ENCODE assay signal across 2 cellular contexts in the genomic region with DNA sequence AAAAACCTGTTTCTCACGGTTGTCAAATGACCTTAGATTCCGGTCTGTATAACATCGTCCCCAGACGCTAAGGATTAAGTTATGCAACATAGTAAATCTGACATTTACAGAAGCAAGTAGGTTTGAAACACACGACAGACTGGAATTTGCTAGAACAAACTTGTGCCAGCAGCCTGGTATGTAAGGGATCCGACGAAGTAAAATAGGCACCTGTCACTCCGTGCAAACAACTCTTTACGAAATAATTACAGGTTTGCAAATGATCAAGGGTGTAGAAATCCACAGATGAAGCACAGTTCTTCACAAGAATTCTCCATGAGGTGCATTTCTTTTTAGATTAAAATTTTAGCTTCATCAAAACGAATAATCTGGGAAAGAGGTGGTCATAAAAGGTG.
TF ChIP-seq lines count a peak whose summit lies in the region.

No MANE protein-coding gene starts in this region.

TF ChIP-seq in HEK293T, 16 proteins besides CTCF, POLR2A, EP300 and RAD21 (continued from another document):
- TF ChIP-seq, protein P1, sequence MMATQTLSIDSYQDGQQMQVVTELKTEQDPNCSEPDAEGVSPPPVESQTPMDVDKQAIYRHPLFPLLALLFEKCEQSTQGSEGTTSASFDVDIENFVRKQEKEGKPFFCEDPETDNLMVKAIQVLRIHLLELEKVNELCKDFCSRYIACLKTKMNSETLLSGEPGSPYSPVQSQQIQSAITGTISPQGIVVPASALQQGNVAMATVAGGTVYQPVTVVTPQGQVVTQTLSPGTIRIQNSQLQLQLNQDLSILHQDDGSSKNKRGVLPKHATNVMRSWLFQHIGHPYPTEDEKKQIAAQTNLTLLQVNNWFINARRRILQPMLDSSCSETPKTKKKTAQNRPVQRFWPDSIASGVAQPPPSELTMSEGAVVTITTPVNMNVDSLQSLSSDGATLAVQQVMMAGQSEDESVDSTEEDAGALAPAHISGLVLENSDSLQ (IDR thresholded peaks at IDR 0.05) = peak; percentile 40; the same call in 1 of the 2 replicates
- TF ChIP-seq ARNT (IDR thresholded peaks at IDR 0.05) = no peak
- no peak for TF ChIP-seq SP1 (IDR thresholded peaks at IDR 0.05)

TF ChIP-seq in HepG2, 621 proteins besides CTCF, POLR2A, EP300 and RAD21 (continued from another document and continues in another):
- TF ChIP-seq, protein P2, sequence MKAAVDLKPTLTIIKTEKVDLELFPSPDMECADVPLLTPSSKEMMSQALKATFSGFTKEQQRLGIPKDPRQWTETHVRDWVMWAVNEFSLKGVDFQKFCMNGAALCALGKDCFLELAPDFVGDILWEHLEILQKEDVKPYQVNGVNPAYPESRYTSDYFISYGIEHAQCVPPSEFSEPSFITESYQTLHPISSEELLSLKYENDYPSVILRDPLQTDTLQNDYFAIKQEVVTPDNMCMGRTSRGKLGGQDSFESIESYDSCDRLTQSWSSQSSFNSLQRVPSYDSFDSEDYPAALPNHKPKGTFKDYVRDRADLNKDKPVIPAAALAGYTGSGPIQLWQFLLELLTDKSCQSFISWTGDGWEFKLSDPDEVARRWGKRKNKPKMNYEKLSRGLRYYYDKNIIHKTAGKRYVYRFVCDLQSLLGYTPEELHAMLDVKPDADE (CRISPR knock-in tag; IDR thresholded peaks at IDR 0.05) = no peak
- no peak for TF ChIP-seq ETV5 (CRISPR knock-in tag; IDR thresholded peaks at IDR 0.05; ENCODE audit: borderline replicate concordance)
- TF ChIP-seq, protein P3, sequence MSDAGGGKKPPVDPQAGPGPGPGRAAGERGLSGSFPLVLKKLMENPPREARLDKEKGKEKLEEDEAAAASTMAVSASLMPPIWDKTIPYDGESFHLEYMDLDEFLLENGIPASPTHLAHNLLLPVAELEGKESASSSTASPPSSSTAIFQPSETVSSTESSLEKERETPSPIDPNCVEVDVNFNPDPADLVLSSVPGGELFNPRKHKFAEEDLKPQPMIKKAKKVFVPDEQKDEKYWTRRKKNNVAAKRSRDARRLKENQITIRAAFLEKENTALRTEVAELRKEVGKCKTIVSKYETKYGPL (CRISPR knock-in tag; IDR thresholded peaks at IDR 0.05) = peak; percentile 91
- TF ChIP-seq NONO (IDR thresholded peaks at IDR 0.05) = no peak
- no peak for TF ChIP-seq NONO (CRISPR knock-in tag; conservative IDR thresholded peaks at IDR 0.05)
- TF ChIP-seq KLF13 (CRISPR knock-in tag; IDR thresholded peaks at IDR 0.05) = no peak
- 0 out of 2 replicates have a peak, but pooled peaks have one; percentile 45 for TF ChIP-seq ELF4 (CRISPR knock-in tag; IDR thresholded peaks at IDR 0.05; ENCODE audit: borderline replicate concordance)
- TF ChIP-seq SP140L (CRISPR knock-in tag; IDR thresholded peaks at IDR 0.05; ENCODE audit: borderline replicate concordance) = no peak
- no peak for TF ChIP-seq SCMH1 (CRISPR knock-in tag; IDR thresholded peaks at IDR 0.05; ENCODE audit: borderline replicate concordance)
- 0 out of 2 replicates have a peak, but pooled peaks have one; percentile 16 for TF ChIP-seq DNMT3B (CRISPR knock-in tag; conservative IDR thresholded peaks at IDR 0.05)
- TF ChIP-seq, protein P4, sequence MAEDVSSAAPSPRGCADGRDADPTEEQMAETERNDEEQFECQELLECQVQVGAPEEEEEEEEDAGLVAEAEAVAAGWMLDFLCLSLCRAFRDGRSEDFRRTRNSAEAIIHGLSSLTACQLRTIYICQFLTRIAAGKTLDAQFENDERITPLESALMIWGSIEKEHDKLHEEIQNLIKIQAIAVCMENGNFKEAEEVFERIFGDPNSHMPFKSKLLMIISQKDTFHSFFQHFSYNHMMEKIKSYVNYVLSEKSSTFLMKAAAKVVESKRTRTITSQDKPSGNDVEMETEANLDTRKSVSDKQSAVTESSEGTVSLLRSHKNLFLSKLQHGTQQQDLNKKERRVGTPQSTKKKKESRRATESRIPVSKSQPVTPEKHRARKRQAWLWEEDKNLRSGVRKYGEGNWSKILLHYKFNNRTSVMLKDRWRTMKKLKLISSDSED (CRISPR knock-in tag; IDR thresholded peaks at IDR 0.05) = no peak
- no peak for TF ChIP-seq TEAD3 (CRISPR knock-in tag; optimal IDR thresholded peaks at IDR 0.05; ENCODE audit: borderline replicate concordance)
- 0 out of 2 replicates have a peak, but pooled peaks have one; percentile 4 for TF ChIP-seq TMF1 (CRISPR knock-in tag; IDR thresholded peaks at IDR 0.05; ENCODE audit: low read depth)
- peak; percentile 9; the same call in 1 of the 2 replicates for TF ChIP-seq SAP130 (CRISPR knock-in tag; IDR thresholded peaks at IDR 0.05; ENCODE audit: low read depth)
- TF ChIP-seq TCF7L2 (IDR thresholded peaks at IDR 0.05; ENCODE audit: low read depth, low read length) = no peak
- TF ChIP-seq, protein P5, sequence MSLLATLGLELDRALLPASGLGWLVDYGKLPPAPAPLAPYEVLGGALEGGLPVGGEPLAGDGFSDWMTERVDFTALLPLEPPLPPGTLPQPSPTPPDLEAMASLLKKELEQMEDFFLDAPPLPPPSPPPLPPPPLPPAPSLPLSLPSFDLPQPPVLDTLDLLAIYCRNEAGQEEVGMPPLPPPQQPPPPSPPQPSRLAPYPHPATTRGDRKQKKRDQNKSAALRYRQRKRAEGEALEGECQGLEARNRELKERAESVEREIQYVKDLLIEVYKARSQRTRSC (CRISPR knock-in tag; IDR thresholded peaks at IDR 0.05; ENCODE audit: low read depth) = no peak
- TF ChIP-seq, protein P6, sequence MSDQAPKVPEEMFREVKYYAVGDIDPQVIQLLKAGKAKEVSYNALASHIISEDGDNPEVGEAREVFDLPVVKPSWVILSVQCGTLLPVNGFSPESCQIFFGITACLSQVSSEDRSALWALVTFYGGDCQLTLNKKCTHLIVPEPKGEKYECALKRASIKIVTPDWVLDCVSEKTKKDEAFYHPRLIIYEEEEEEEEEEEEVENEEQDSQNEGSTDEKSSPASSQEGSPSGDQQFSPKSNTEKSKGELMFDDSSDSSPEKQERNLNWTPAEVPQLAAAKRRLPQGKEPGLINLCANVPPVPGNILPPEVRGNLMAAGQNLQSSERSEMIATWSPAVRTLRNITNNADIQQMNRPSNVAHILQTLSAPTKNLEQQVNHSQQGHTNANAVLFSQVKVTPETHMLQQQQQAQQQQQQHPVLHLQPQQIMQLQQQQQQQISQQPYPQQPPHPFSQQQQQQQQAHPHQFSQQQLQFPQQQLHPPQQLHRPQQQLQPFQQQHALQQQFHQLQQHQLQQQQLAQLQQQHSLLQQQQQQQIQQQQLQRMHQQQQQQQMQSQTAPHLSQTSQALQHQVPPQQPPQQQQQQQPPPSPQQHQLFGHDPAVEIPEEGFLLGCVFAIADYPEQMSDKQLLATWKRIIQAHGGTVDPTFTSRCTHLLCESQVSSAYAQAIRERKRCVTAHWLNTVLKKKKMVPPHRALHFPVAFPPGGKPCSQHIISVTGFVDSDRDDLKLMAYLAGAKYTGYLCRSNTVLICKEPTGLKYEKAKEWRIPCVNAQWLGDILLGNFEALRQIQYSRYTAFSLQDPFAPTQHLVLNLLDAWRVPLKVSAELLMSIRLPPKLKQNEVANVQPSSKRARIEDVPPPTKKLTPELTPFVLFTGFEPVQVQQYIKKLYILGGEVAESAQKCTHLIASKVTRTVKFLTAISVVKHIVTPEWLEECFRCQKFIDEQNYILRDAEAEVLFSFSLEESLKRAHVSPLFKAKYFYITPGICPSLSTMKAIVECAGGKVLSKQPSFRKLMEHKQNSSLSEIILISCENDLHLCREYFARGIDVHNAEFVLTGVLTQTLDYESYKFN (CRISPR knock-in tag; conservative IDR thresholded peaks at IDR 0.05) = no peak
- TF ChIP-seq, protein P7, sequence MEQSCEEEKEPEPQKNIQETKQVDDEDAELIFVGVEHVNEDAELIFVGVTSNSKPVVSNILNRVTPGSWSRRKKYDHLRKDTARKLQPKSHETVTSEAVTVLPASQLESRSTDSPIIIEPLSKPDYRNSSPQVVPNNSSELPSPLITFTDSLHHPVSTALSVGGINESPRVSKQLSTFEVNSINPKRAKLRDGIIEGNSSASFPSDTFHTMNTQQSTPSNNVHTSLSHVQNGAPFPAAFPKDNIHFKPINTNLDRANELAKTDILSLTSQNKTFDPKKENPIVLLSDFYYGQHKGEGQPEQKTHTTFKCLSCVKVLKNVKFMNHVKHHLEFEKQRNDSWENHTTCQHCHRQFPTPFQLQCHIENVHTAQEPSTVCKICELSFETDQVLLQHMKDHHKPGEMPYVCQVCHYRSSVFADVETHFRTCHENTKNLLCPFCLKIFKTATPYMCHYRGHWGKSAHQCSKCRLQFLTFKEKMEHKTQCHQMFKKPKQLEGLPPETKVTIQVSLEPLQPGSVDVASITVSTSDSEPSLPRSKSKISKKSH (CRISPR knock-in tag; IDR thresholded peaks at IDR 0.05; ENCODE audit: borderline replicate concordance) = no peak
- TF ChIP-seq, protein P8, sequence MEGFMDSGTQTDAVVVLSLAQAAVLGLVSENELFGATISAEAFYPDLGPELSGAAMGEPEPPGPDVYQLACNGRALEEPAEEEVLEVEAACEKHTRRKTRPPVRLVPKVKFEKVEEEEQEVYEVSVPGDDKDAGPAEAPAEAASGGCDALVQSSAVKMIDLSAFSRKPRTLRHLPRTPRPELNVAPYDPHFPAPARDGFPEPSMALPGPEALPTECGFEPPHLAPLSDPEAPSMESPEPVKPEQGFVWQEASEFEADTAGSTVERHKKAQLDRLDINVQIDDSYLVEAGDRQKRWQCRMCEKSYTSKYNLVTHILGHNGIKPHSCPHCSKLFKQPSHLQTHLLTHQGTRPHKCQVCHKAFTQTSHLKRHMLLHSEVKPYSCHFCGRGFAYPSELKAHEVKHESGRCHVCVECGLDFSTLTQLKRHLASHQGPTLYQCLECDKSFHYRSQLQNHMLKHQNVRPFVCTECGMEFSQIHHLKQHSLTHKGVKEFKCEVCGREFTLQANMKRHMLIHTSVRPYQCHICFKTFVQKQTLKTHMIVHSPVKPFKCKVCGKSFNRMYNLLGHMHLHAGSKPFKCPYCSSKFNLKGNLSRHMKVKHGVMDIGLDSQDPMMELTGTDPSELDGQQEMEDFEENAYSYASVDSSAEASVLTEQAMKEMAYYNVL (CRISPR knock-in tag; IDR thresholded peaks at IDR 0.05; ENCODE audit: borderline replicate concordance) = no peak
- TF ChIP-seq, protein P9, sequence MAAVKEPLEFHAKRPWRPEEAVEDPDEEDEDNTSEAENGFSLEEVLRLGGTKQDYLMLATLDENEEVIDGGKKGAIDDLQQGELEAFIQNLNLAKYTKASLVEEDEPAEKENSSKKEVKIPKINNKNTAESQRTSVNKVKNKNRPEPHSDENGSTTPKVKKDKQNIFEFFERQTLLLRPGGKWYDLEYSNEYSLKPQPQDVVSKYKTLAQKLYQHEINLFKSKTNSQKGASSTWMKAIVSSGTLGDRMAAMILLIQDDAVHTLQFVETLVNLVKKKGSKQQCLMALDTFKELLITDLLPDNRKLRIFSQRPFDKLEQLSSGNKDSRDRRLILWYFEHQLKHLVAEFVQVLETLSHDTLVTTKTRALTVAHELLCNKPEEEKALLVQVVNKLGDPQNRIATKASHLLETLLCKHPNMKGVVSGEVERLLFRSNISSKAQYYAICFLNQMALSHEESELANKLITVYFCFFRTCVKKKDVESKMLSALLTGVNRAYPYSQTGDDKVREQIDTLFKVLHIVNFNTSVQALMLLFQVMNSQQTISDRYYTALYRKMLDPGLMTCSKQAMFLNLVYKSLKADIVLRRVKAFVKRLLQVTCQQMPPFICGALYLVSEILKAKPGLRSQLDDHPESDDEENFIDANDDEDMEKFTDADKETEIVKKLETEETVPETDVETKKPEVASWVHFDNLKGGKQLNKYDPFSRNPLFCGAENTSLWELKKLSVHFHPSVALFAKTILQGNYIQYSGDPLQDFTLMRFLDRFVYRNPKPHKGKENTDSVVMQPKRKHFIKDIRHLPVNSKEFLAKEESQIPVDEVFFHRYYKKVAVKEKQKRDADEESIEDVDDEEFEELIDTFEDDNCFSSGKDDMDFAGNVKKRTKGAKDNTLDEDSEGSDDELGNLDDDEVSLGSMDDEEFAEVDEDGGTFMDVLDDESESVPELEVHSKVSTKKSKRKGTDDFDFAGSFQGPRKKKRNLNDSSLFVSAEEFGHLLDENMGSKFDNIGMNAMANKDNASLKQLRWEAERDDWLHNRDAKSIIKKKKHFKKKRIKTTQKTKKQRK (IDR thresholded peaks at IDR 0.05; ENCODE audit: low read length) = no peak
- no peak for TF ChIP-seq ZNF296 (CRISPR knock-in tag; conservative IDR thresholded peaks at IDR 0.05)
- TF ChIP-seq FOXA1 (IDR thresholded peaks at IDR 0.05) = no peak
- TF ChIP-seq FOXA1 (CRISPR knock-in tag; IDR thresholded peaks at IDR 0.05) = no peak
- TF ChIP-seq, protein P10, sequence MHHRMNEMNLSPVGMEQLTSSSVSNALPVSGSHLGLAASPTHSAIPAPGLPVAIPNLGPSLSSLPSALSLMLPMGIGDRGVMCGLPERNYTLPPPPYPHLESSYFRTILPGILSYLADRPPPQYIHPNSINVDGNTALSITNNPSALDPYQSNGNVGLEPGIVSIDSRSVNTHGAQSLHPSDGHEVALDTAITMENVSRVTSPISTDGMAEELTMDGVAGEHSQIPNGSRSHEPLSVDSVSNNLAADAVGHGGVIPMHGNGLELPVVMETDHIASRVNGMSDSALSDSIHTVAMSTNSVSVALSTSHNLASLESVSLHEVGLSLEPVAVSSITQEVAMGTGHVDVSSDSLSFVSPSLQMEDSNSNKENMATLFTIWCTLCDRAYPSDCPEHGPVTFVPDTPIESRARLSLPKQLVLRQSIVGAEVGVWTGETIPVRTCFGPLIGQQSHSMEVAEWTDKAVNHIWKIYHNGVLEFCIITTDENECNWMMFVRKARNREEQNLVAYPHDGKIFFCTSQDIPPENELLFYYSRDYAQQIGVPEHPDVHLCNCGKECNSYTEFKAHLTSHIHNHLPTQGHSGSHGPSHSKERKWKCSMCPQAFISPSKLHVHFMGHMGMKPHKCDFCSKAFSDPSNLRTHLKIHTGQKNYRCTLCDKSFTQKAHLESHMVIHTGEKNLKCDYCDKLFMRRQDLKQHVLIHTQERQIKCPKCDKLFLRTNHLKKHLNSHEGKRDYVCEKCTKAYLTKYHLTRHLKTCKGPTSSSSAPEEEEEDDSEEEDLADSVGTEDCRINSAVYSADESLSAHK (CRISPR knock-in tag; IDR thresholded peaks at IDR 0.05; ENCODE audit: borderline replicate concordance) = no peak
- peak; percentile 68 for TF ChIP-seq CEBPG (CRISPR knock-in tag; IDR thresholded peaks at IDR 0.05)
- TF ChIP-seq, protein P11, sequence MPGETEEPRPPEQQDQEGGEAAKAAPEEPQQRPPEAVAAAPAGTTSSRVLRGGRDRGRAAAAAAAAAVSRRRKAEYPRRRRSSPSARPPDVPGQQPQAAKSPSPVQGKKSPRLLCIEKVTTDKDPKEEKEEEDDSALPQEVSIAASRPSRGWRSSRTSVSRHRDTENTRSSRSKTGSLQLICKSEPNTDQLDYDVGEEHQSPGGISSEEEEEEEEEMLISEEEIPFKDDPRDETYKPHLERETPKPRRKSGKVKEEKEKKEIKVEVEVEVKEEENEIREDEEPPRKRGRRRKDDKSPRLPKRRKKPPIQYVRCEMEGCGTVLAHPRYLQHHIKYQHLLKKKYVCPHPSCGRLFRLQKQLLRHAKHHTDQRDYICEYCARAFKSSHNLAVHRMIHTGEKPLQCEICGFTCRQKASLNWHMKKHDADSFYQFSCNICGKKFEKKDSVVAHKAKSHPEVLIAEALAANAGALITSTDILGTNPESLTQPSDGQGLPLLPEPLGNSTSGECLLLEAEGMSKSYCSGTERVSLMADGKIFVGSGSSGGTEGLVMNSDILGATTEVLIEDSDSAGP (CRISPR knock-in tag; IDR thresholded peaks at IDR 0.05; ENCODE audit: borderline replicate concordance) = no peak
- TF ChIP-seq, protein P12, sequence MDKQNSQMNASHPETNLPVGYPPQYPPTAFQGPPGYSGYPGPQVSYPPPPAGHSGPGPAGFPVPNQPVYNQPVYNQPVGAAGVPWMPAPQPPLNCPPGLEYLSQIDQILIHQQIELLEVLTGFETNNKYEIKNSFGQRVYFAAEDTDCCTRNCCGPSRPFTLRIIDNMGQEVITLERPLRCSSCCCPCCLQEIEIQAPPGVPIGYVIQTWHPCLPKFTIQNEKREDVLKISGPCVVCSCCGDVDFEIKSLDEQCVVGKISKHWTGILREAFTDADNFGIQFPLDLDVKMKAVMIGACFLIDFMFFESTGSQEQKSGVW (CRISPR knock-in tag; IDR thresholded peaks at IDR 0.05; ENCODE audit: borderline replicate concordance) = no peak
- 0 out of 2 replicates have a peak, but pooled peaks have one; percentile 8 for TF ChIP-seq ZNF205 (CRISPR knock-in tag; IDR thresholded peaks at IDR 0.05)
